29 cellular contexts compared by ENCODE assay signal in the genomic region with DNA sequence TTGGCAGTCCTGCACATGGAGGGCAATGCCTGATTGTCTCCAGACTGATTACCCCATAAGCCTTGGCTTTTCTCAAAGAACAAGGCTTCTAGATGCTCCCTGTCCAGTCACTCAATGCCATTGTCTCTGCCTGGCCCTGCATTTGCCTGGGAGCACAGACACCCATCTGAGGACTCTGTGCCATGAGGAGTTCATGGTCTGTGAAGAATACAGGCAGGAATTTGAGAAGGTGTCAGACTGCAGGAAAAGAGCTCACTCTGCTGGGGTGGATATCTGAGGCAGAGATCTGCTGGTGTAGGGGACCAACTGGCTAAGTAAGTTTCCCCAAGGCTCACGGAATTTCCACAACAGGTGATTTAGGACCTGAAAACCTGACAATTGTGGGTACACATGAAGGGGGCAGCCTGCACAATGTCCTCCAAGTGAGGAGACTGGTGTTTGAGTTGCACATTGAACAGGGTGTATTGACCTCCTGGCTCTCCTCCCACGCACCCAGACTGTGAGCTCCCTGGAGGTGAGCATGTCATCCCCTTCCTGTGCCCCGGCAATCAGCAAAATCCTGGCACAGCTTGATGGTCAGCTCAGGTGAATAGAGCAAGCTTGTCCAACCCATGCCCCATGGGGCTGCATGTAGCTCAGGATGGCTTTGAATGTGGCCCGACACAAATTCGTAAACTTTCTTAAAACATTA. TPM values are rescaled to one million over a fixed set of nuclear protein-coding genes. Genes with fewer than 3 reads are reported as not detected.
"Had no signal": no experiment of that assay in that cellular context is flagged by ENCODE, and none has a peak within 500 bp of the region (broad histone marks: within the 10 kb centered on the region; RNA-seq: fewer than 3 reads in every experiment).

No MANE protein-coding gene starts in this region.

- H3K27me3 ChIP-seq: neural progenitor cell, ovary, sigmoid colon, suprapubic skin, tibial artery, upper lobe of right lung had no signal

- H3K4me3 ChIP-seq: lower lobe of right lung, neural progenitor cell, ovary, prostate gland, sigmoid colon, spleen, suprapubic skin, thoracic aorta, tibial artery, upper lobe of right lung had no signal

- H3K4me2 ChIP-seq: neural progenitor cell had no signal

- H2AFZ ChIP-seq: neural progenitor cell had no signal

- DNase-seq: head of caudate nucleus; hippocampal formation; left colon; left ventricle myocardium superior; lower lobe of right lung; mammary epithelial cell; mesenchymal stem cell; naive B cell; natural killer cell; nephron progenitor cell; ovary; retina; right cardiac atrium; sigmoid colon; small intestine; spleen; stimulated activated CD4-positive, alpha-beta T cell treated with anti-CD3 and anti-CD28 coated beads, Interleukin-4, amount 100 ng/mL, for 24 hours; stimulated activated naive CD4-positive, alpha-beta T cell; tibial artery; trophoblast cell had no signal

- H3K36me3 ChIP-seq: lower lobe of right lung, neural progenitor cell, ovary, prostate gland, sigmoid colon, spleen, suprapubic skin, thoracic aorta, tibial artery, upper lobe of right lung had no signal

- H3K9me3 ChIP-seq: lower lobe of right lung, ovary, prostate gland, sigmoid colon, spleen, suprapubic skin, thoracic aorta, tibial artery, upper lobe of right lung had no signal

- H3K9ac ChIP-seq: neural progenitor cell had no signal

- H3K4me1 ChIP-seq: lower lobe of right lung, neural progenitor cell, prostate gland, sigmoid colon, spleen, suprapubic skin, tibial artery, upper lobe of right lung had no signal

- ATAC-seq: left colon; left ventricle myocardium superior; lower lobe of right lung; natural killer cell; right cardiac atrium; stimulated activated effector memory CD8-positive, alpha-beta T cell treated with anti-CD3 and anti-CD28 coated beads, Interleukin-12 subunit alpha, Interleukin-12 subunit beta, amount 100 ng/mL, for 72 hours had no signal

- H3K27ac ChIP-seq: lower lobe of right lung, neural progenitor cell, ovary, prostate gland, sigmoid colon, spleen, suprapubic skin, thoracic aorta, tibial artery, upper lobe of right lung had no signal

RNA-seq across cellular contexts. Expression of a gene that starts 0.8 kb away (rescaled TPM):
- total RNA-seq: left colon, left ventricle myocardium superior, lower lobe of right lung, mammary epithelial cell, mesothelial cell of epicardium, mononuclear cell, natural killer cell, prostate gland, right cardiac atrium, suprapubic skin, thoracic aorta, upper lobe of right lung had no signal
- polyA plus RNA-seq: keratinocyte, mammary epithelial cell, right cardiac atrium, sigmoid colon, spleen had no signal

RNA-seq across cellular contexts. Expression of a gene that starts 51.8 kb away (rescaled TPM):
- total RNA-seq: left ventricle myocardium superior, mesothelial cell of epicardium, sigmoid colon, thoracic aorta had no signal
